In the genomic region with DNA sequence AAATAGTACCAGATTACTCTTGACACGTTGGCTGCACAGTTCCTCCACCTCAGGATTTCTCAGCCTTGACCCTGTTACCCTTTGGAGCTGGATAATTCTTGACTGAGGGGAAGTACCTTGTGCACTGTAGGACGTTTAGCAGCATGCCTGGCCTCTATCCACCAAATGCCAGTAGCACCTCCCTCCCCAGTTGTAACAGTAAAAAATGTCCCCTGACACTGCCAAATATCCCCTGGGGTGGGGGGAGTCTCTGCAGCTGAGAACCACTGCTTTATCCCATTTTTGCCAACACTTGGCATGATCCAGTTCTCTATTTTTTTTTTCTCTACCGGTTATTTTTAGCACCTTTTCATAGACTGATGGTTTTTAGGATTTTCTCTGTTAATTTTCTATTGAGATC, we compare ENCODE assay signal across 21 cellular contexts. TPM values are rescaled to one million over a fixed set of nuclear protein-coding genes. Genes with fewer than 3 reads are reported as not detected.
DNase-seq lines count a peak whose midpoint lies in the region; ATAC-seq, FAIRE-seq and TF ChIP-seq lines count a peak whose summit lies in the region.
"Had no signal": no experiment of that assay in that cellular context is flagged by ENCODE, and none has a peak within 500 bp of the region (broad histone marks: within the 10 kb centered on the region; RNA-seq: fewer than 3 reads in every experiment).

No MANE protein-coding gene starts in this region.

- CTCF ChIA-PET in H1 (lab: Charles Lee; ENCODE audit: partially characterized antibody), result interaction anchor here (0.7 to 2.0 kb wide), 3 partner anchors 8 to 25 kb away, joined by 3 to 5 read pairs (median 3); no protein-coding TSS in a partner anchor

- no peak overlapping the region for H2AFZ ChIP-seq in H1 (ENCODE audit: low read length)
- H2AFZ ChIP-seq: GM23248 had no signal

- no peaks in the 10 kb centered on the region for H3K79me2 ChIP-seq in H1 (ENCODE audit: control insufficient read depth in 1 of 2, insufficient read depth in 2 of 2, low read length in 2 of 2)

- H2AK5ac ChIP-seq in H1 (ENCODE audit: low read depth, low read length), result no peak overlapping the region

- no peak overlapping the region for H2BK15ac ChIP-seq in H1 (ENCODE audit: low read length)

- ATAC-seq in Right ventricle myocardium inferior, result peak; percentile 24
- no peak for ATAC-seq in GM21390 (IDR thresholded peaks at IDR 0.05; ENCODE audit: unreplicated experiment)
- ATAC-seq: HCT116 had no signal

- H3K27me3 ChIP-seq in left ventricle myocardium inferior (ENCODE audit: low read depth) (no peaks in the 10 kb centered on the region), H1 (replicated peaks in 1 of 4; ENCODE audit: control insufficient read depth in 3 of 4, extremely low read depth in 1 of 4, insufficient read depth in 3 of 4, low read length in 3 of 4) (no peaks in the 10 kb centered on the region)
- H3K27me3 ChIP-seq: MG63, Peyer's patch had no signal

- H3K9me3 ChIP-seq in left ventricle myocardium inferior (replicated peaks) (no peaks in the 10 kb centered on the region), H1 (ENCODE audit: insufficient read depth in 2 of 2, low read depth in 1 of 2, low read length in 1 of 2) (no peaks in the 10 kb centered on the region)
- H3K9me3 ChIP-seq: MG63, Peyer's patch had no signal

- DNase-seq in Right ventricle myocardium inferior (ENCODE audit: missing footprints) (no peak), left ventricle myocardium inferior (no peak), H1 (ENCODE audit: low read depth in 1 of 2, low spot score in 2 of 2) (peak in 1 of 2 experiments; percentile 19), islet precursor cell (peak; percentile 29), glomerular visceral epithelial cell (ENCODE audit: extremely low spot score) (no peak), NOMO-1 (lab: John Stamatoyannopoulos, UW; ENCODE audit: unreplicated experiment in 2 of 2) (no peak)
- DNase-seq: CD4-positive, alpha-beta T cell; GF-D8; GM23248; Kasumi-1; MG63; NCI-H1048; NCI-H1436 treated with DMSO at 0.1 percent for 48 hours; NCI-H2029; NCI-H2171; NCI-H526 treated with DMSO at 0.1 percent for 48 hours; Peyer's patch had no signal

- intact Hi-C loops in Right ventricle myocardium inferior (cut with DNase I), result no loop called here
- intact Hi-C loops in left ventricle myocardium inferior (cut with micrococcal nuclease), result no loop called here

- no peaks in the 10 kb centered on the region for H3K23me2 ChIP-seq in H1 (ENCODE audit: low read depth, low read length)

- no peak overlapping the region for H3K27ac ChIP-seq in left ventricle myocardium inferior (replicated peaks)
- no peak overlapping the region for H3K27ac ChIP-seq in H1 (ENCODE audit: low read depth, low read length)
- H3K27ac ChIP-seq: GM23248, Peyer's patch had no signal

- H4K8ac ChIP-seq in H1 (ENCODE audit: extremely low read depth, insufficient read depth, low read length), result no peak overlapping the region

- no peak overlapping the region for H4K5ac ChIP-seq in H1 (ENCODE audit: insufficient read length, low read depth, low read length)

- no peak overlapping the region for H3K4me2 ChIP-seq in H1 (ENCODE audit: insufficient read depth in 1 of 2, low read depth in 2 of 2, low read length in 2 of 2)

- POLR2A ChIA-PET in H1 (lab: Charles Lee; ENCODE audit: partially characterized antibody), result no interaction called here

- peak overlapping the region; percentile 47 for H3K23ac ChIP-seq in H1 (ENCODE audit: insufficient read length)

- no peak overlapping the region for H3K4me3 ChIP-seq in left ventricle myocardium inferior
- H3K4me3 ChIP-seq in H1 (ENCODE audit: extremely low read depth in 1 of 4, insufficient read depth in 2 of 4, low read depth in 3 of 4, low read length in 4 of 4), result no peak overlapping the region
- H3K4me3 ChIP-seq: GM23248, MG63, Peyer's patch had no signal

- H3K18ac ChIP-seq in H1 (ENCODE audit: extremely low read depth, low read length), result no peak overlapping the region

- no peak overlapping the region for H3K14ac ChIP-seq in H1 (ENCODE audit: insufficient read length)

- no peak overlapping the region for H2BK120ac ChIP-seq in H1 (replicated peaks; ENCODE audit: low read depth, low read length)

- no peak for TF ChIP-seq POLR2A in H1 (IDR thresholded peaks at IDR 0.05; ENCODE audit: control extremely low read depth in 1 of 2, low read depth in 2 of 2, low read length in 2 of 2)

- H3K4me1 ChIP-seq in left ventricle myocardium inferior (peaks cover 31% of the 10 kb centered on the region), H1 (replicated peaks in 1 of 4; ENCODE audit: control insufficient read depth in 3 of 4, insufficient read depth in 4 of 4, low read length in 3 of 4) (0 out of 7 replicates have a peak, but pooled peaks cover 0 to 2% (median 0%) of the 10 kb centered on the region in 4 experiments)
- H3K4me1 ChIP-seq: Peyer's patch had no signal

- peaks cover 2 to 4% of the 10 kb centered on the region in 2 experiments for H4K20me1 ChIP-seq in H1 (replicated peaks in 1 of 2; ENCODE audit: control insufficient read depth in 1 of 2, insufficient read depth in 2 of 2, low read length in 2 of 2)

- H3K36me3 ChIP-seq in left ventricle myocardium inferior (peaks cover 23% of the 10 kb centered on the region), H1 (ENCODE audit: control insufficient read depth in 2 of 4, insufficient read depth in 4 of 4, low read length in 3 of 4) (peaks cover 0 to 5% (median 1%) of the 10 kb centered on the region in 4 experiments; a peak in 3 of 8 replicates)

- H3K79me1 ChIP-seq in H1 (ENCODE audit: low read depth, low read length), result no peaks in the 10 kb centered on the region; the same call in 1 of the 2 replicates

- H2BK12ac ChIP-seq in H1 (ENCODE audit: low read depth, low read length), result no peak overlapping the region

- no peak overlapping the region for H3K56ac ChIP-seq in H1 (replicated peaks; ENCODE audit: insufficient read length, low read depth, low read length)

- TF ChIP-seq CTCF in left ventricle myocardium inferior (IDR thresholded peaks at IDR 0.05; ENCODE audit: borderline replicate concordance), result no peak
- no peak for TF ChIP-seq CTCF in H1 (IDR thresholded peaks at IDR 0.05; ENCODE audit: control extremely low read depth in 1 of 3, insufficient read depth in 1 of 3, low read depth in 1 of 3, low read length in 3 of 3)

- no peak for TF ChIP-seq RAD21 in H1 (IDR thresholded peaks at IDR 0.05 in 1 of 2, conservative IDR thresholded peaks at IDR 0.05 in 1 of 2; ENCODE audit: low read depth in 2 of 2, low read length in 2 of 2)

- no peak for FAIRE-seq in H1 (lab: Jason Lieb, UNC)
- FAIRE-seq: A204.1, GM19239 had no signal

- no peak overlapping the region for H2BK20ac ChIP-seq in H1 (ENCODE audit: low read length)

- no peak overlapping the region for H2BK5ac ChIP-seq in H1 (ENCODE audit: low read depth, low read length)

- WGBS in H1 (ENCODE audit: extremely low coverage in 1 of 2, insufficient coverage in 1 of 2, insufficient read length in 1 of 2, insufficient replicate concordance in 2 of 2, low coverage in 1 of 2, low lambda C conversion rate in 2 of 2, missing lambda C conversion rate in 1 of 2), 2 experiments, result 76% methylated on average over 3 of the region's 3 CpGs; no CpG with 5 or more reads in 1 of the 2 experiments

- no peak for TF ChIP-seq EP300 in H1 (IDR thresholded peaks at IDR 0.05; ENCODE audit: borderline replicate concordance in 1 of 2, low read depth in 2 of 2, low read length in 2 of 2)

- no peak overlapping the region for H4K91ac ChIP-seq in H1 (replicated peaks; ENCODE audit: insufficient read length, low read length)

- no peak overlapping the region for H3K4ac ChIP-seq in H1 (replicated peaks; ENCODE audit: insufficient read length, low read depth, low read length)

- H3K9ac ChIP-seq in H1 (replicated peaks in 1 of 4; ENCODE audit: extremely low read depth in 1 of 4, low read depth in 3 of 4, low read length in 3 of 4), result no peak overlapping the region
- H3K9ac ChIP-seq: GM23248 had no signal

TF ChIP-seq in H1, 55 proteins besides CTCF, POLR2A, EP300 and RAD21:
- no peak for TF ChIP-seq RFX5 (IDR thresholded peaks at IDR 0.05; ENCODE audit: borderline replicate concordance, low read depth, low read length)
- TF ChIP-seq, protein P1, sequence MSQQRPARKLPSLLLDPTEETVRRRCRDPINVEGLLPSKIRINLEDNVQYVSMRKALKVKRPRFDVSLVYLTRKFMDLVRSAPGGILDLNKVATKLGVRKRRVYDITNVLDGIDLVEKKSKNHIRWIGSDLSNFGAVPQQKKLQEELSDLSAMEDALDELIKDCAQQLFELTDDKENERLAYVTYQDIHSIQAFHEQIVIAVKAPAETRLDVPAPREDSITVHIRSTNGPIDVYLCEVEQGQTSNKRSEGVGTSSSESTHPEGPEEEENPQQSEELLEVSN (IDR thresholded peaks at IDR 0.05), result no peak
- no peak for TF ChIP-seq BCL11A (IDR thresholded peaks at IDR 0.05; ENCODE audit: low read depth in 2 of 2, low read length in 2 of 2)

RNA-seq across cellular contexts. Expression of gene C1orf198, which starts 34.0 kb away (rescaled TPM):
- 46.0 TPM for total RNA-seq in Right ventricle myocardium inferior
- 32.7 TPM for total RNA-seq in left ventricle myocardium inferior
- total RNA-seq in H1 (2021; fragmentation: NEBNext Ultra II Directional; extraction: Animal tissue kit (Norgen Biotek cat#: 25700)), result 45.0 and 45.3 TPM in 2 replicates
- polyA plus RNA-seq in H1 (2011; rRNA removed), result 29.4 and 30.6 TPM in 2 replicates
- 32.2 TPM for polyA plus RNA-seq in H1 (2011; cell fraction: cytosol; rRNA removed)
- 23.1 TPM for polyA plus RNA-seq in H1 (2011; cell fraction: nucleus; rRNA removed)
- 24.6 to 27.9 TPM (median 26.5 TPM) in 4 replicates for polyA plus RNA-seq in H1 (2012, experiment 1 of 2)
- polyA plus RNA-seq in H1 (2012, experiment 2 of 2), result 29.4 TPM
- polyA plus RNA-seq in H1 (2013, experiment 1 of 2), result 20.2 TPM
- 20.4 TPM for polyA plus RNA-seq in H1 (2013, experiment 2 of 2)
- polyA minus RNA-seq in H1 (2011; rRNA and poly(A)+ RNA removed), result 34.2 and 34.3 TPM in 2 replicates
- 33.5 TPM for polyA minus RNA-seq in H1 (2011; cell fraction: cytosol; rRNA and poly(A)+ RNA removed)
- polyA minus RNA-seq in H1 (2011; cell fraction: nucleus; rRNA and poly(A)+ RNA removed), result 18.6 TPM
